ENCODE assay signal across 15 cellular contexts in genomic region chr16:11180489-11180888, GRCh38.
DNase-seq lines count a peak whose midpoint lies in the region; ATAC-seq and TF ChIP-seq lines count a peak whose summit lies in the region.
"Had no signal": no experiment of that assay in that cellular context is flagged by ENCODE, and none has a peak within 500 bp of the region (broad histone marks: within the 10 kb centered on the region; RNA-seq: fewer than 3 reads in every experiment).

No MANE protein-coding gene starts in this region.

- H3K27me3 Mint-ChIP-seq in WTC11 (ENCODE audit: low read depth) (no peaks in the 10 kb centered on the region), memory B cell (no peaks in the 10 kb centered on the region)

- DNase-seq in GM10266 (ENCODE audit: extremely low spot score) = peak; percentile 58
- DNase-seq in WTC11 (ENCODE audit: low spot score) = no peak
- no peak for DNase-seq in memory B cell (ENCODE audit: low spot score in 2 of 2)
- no peak for DNase-seq in NCI-H345 treated with DMSO at 0.1 percent for 48 hours (lab: John Stamatoyannopoulos, UW; ENCODE audit: unreplicated experiment)
- no peak for DNase-seq in NCI-H2107 (lab: John Stamatoyannopoulos, UW)
- DNase-seq: brain microvascular endothelial cell; CD8-positive, alpha-beta T cell; GF-D8; KG1; NCI-H187 treated with DMSO at 0.1 percent for 48 hours; NCI-H82; right cardiac atrium; stimulated activated CD4-positive, alpha-beta T cell treated with anti-CD3 and anti-CD28 coated beads, Interleukin-4, amount 100 ng/mL, for 24 hours had no signal

- H3K4me3 Mint-ChIP-seq in WTC11 = no peak overlapping the region
- H3K4me3 Mint-ChIP-seq in memory B cell = no peak overlapping the region
- H3K4me3 Mint-ChIP-seq: CD8-positive, alpha-beta T cell had no signal

- H3K4me1 Mint-ChIP-seq in WTC11 (peaks cover 25% of the 10 kb centered on the region), memory B cell (peaks cover 20% of the 10 kb centered on the region)

- ATAC-seq in GM18909 (IDR thresholded peaks at IDR 0.05; ENCODE audit: poor library complexity, unreplicated experiment) (peak; percentile 39), WTC11 (no peak), memory B cell (ENCODE audit: low read depth) (no peak), GM21576 (IDR thresholded peaks at IDR 0.05; ENCODE audit: unreplicated experiment) (no peak)
- ATAC-seq: CD8-positive, alpha-beta T cell had no signal

- H3K27ac Mint-ChIP-seq in WTC11 (peak overlapping the region; percentile 79; the same call in 1 of the 2 replicates), memory B cell (peak overlapping the region; percentile 46)
- H3K27ac Mint-ChIP-seq: CD8-positive, alpha-beta T cell had no signal

- H3K36me3 Mint-ChIP-seq in WTC11 = no peaks in the 10 kb centered on the region
- peaks cover 19% of the 10 kb centered on the region for H3K36me3 Mint-ChIP-seq in memory B cell

- CTCF ChIA-PET in WTC11 (lab: Charles Lee) = interaction anchor here (0.6 kb wide), 1 partner anchor 68 kb away, joined by 4 read pairs; no protein-coding TSS in a partner anchor

- POLR2A ChIA-PET in WTC11 (lab: Charles Lee) = no interaction called here

- no peak for TF ChIP-seq CTCF in GM10266 (IDR thresholded peaks at IDR 0.05; ENCODE audit: control insufficient read depth, insufficient read depth, low read depth, missing control alignments)
- no peak for TF ChIP-seq CTCF in WTC11 (IDR thresholded peaks at IDR 0.05)

- H3K9me3 Mint-ChIP-seq in WTC11 = no peaks in the 10 kb centered on the region
- H3K9me3 Mint-ChIP-seq in memory B cell = no peaks in the 10 kb centered on the region
- H3K9me3 Mint-ChIP-seq: CD8-positive, alpha-beta T cell had no signal

TF ChIP-seq in WTC11, 78 proteins besides CTCF, POLR2A, EP300 and RAD21 (continues in another document):
- TF ChIP-seq NR1H2 (CRISPR knock-in tag; IDR thresholded peaks at IDR 0.05) = no peak
- TF ChIP-seq ELF4 (CRISPR knock-in tag; IDR thresholded peaks at IDR 0.05; ENCODE audit: low read depth) = no peak
- TF ChIP-seq ZBTB43 (CRISPR knock-in tag; IDR thresholded peaks at IDR 0.05) = no peak
- no peak for TF ChIP-seq ZNF423 (CRISPR knock-in tag; IDR thresholded peaks at IDR 0.05)
- TF ChIP-seq GTF2I (CRISPR knock-in tag; conservative IDR thresholded peaks at IDR 0.05) = no peak
- no peak for TF ChIP-seq NR3C1 (CRISPR knock-in tag; conservative IDR thresholded peaks at IDR 0.05; ENCODE audit: low read depth)
- TF ChIP-seq AFF4 (CRISPR knock-in tag; IDR thresholded peaks at IDR 0.05; ENCODE audit: borderline replicate concordance) = no peak
- no peak for TF ChIP-seq RORB (CRISPR knock-in tag; IDR thresholded peaks at IDR 0.05)
- no peak for TF ChIP-seq OVOL2 (CRISPR knock-in tag; IDR thresholded peaks at IDR 0.05; ENCODE audit: borderline replicate concordance)
- TF ChIP-seq NFATC4 (CRISPR knock-in tag; IDR thresholded peaks at IDR 0.05) = no peak
- no peak for TF ChIP-seq IRF1 (CRISPR knock-in tag; IDR thresholded peaks at IDR 0.05)
- no peak for TF ChIP-seq STAT6 (CRISPR knock-in tag; conservative IDR thresholded peaks at IDR 0.05; ENCODE audit: low read depth)
- TF ChIP-seq, protein P1, sequence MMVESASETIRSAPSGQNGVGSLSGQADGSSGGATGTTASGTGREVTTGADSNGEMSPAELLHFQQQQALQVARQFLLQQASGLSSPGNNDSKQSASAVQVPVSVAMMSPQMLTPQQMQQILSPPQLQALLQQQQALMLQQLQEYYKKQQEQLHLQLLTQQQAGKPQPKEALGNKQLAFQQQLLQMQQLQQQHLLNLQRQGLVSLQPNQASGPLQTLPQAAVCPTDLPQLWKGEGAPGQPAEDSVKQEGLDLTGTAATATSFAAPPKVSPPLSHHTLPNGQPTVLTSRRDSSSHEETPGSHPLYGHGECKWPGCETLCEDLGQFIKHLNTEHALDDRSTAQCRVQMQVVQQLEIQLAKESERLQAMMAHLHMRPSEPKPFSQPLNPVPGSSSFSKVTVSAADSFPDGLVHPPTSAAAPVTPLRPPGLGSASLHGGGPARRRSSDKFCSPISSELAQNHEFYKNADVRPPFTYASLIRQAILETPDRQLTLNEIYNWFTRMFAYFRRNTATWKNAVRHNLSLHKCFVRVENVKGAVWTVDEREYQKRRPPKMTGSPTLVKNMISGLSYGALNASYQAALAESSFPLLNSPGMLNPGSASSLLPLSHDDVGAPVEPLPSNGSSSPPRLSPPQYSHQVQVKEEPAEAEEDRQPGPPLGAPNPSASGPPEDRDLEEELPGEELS (CRISPR knock-in tag; IDR thresholded peaks at IDR 0.05) = no peak
- no peak for TF ChIP-seq NFE2L1 (CRISPR knock-in tag; IDR thresholded peaks at IDR 0.05)
- no peak for TF ChIP-seq SMAD4 (CRISPR knock-in tag; IDR thresholded peaks at IDR 0.05)
- TF ChIP-seq ETV6 (CRISPR knock-in tag; IDR thresholded peaks at IDR 0.05) = no peak
